8 cellular contexts compared by ENCODE assay signal in the genomic region with DNA sequence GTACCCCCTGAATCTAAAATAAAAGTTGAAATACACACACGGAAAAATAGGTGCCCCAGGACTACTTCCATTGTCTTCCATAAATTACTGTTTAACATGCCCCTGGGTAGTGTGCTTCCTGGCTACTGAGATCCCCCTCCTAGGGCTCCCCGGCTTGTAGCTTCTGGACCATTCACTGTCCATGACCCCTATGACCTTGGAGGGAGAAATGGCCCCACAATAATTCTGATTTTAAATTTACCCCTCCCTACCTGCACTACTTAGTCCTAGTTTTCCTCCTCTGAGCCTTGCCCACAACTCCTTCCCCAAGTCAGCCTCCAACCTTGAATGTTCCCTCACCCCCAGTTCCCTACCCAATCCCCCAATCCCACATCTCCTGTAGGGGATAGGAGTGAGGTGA. TPM values are rescaled to one million over a fixed set of nuclear protein-coding genes. Genes with fewer than 3 reads are reported as not detected.
A peak's percentile ranks its signal among the peaks of the same experiment; 100 is the strongest.
DNase-seq lines count a peak whose midpoint lies in the region; ATAC-seq and TF ChIP-seq lines count a peak whose summit lies in the region.

No MANE protein-coding gene starts in this region.

- H3K9me3 Mint-ChIP-seq in IgD-negative memory B cell: no peaks in the 10 kb centered on the region
- no peaks in the 10 kb centered on the region for H3K9me3 Mint-ChIP-seq in activated T-helper 2 cell treated with anti-CD3 and anti-CD28 coated beads, Interferon-gamma antibody, Interleukin-2, Interleukin-4, amounts not matched to agents 10 μg/mL and 5 μg/mL and 100 μg/mL, durations not matched to agents 14 hours and 24 hours and 36 hours
- no peaks in the 10 kb centered on the region for H3K9me3 Mint-ChIP-seq in stimulated activated memory B cell treated with anti-CD40 and anti-IgM and Interleukin-4, amounts not matched to agents 10 μg/mL and 1 μg/mL and 100 μg/mL, for 72 hours

- H3K27me3 ChIP-seq in left lung: no peaks in the 10 kb centered on the region

- no peaks in the 10 kb centered on the region for H3K36me3 ChIP-seq in left lung

- no peak for TF ChIP-seq CTCF in left lung (IDR thresholded peaks at IDR 0.05)

- peaks cover 54 to 70% of the 10 kb centered on the region in 2 donors for H3K4me1 ChIP-seq in left lung

- peaks cover 2% of the 10 kb centered on the region for H3K27me3 Mint-ChIP-seq in IgD-negative memory B cell
- no peaks in the 10 kb centered on the region for H3K27me3 Mint-ChIP-seq in activated T-helper 2 cell treated with anti-CD3 and anti-CD28 coated beads, Interferon-gamma antibody, Interleukin-2, Interleukin-4, amounts not matched to agents 10 μg/mL and 5 μg/mL and 100 μg/mL, durations not matched to agents 14 hours and 24 hours and 36 hours (ENCODE audit: low read depth)
- no peaks in the 10 kb centered on the region for H3K27me3 Mint-ChIP-seq in stimulated activated memory B cell treated with anti-CD40 and anti-IgM and Interleukin-4, amounts not matched to agents 10 μg/mL and 1 μg/mL and 100 μg/mL, for 72 hours

- peak overlapping the region in 2 of 4 donors; percentile 61 to 65 for H3K4me3 Mint-ChIP-seq in IgD-negative memory B cell
- no peak overlapping the region for H3K4me3 Mint-ChIP-seq in activated T-helper 2 cell treated with anti-CD3 and anti-CD28 coated beads, Interferon-gamma antibody, Interleukin-2, Interleukin-4, amounts not matched to agents 10 μg/mL and 5 μg/mL and 100 μg/mL, durations not matched to agents 14 hours and 24 hours and 36 hours (ENCODE audit: low read depth)
- H3K4me3 Mint-ChIP-seq in stimulated activated memory B cell treated with anti-CD40 and anti-IgM and Interleukin-4, amounts not matched to agents 10 μg/mL and 1 μg/mL and 100 μg/mL, for 72 hours: no peak overlapping the region

- ATAC-seq in left lung: no peak
- ATAC-seq in stimulated activated memory B cell treated with anti-CD40 and anti-IgM and Interleukin-4, amounts not matched to agents 10 μg/mL and 1 μg/mL and 100 μg/mL, for 72 hours: no peak
- ATAC-seq in GM18519 (IDR thresholded peaks at IDR 0.05; ENCODE audit: low FRiP score, unreplicated experiment): no peak

- no peaks in the 10 kb centered on the region for H3K9me3 ChIP-seq in left lung

- peak overlapping the region; percentile 67 to 93 (median 89) for H3K27ac Mint-ChIP-seq in IgD-negative memory B cell
- peak overlapping the region; percentile 77 for H3K27ac Mint-ChIP-seq in activated T-helper 2 cell treated with anti-CD3 and anti-CD28 coated beads, Interferon-gamma antibody, Interleukin-2, Interleukin-4, amounts not matched to agents 10 μg/mL and 5 μg/mL and 100 μg/mL, durations not matched to agents 14 hours and 24 hours and 36 hours
- peak overlapping the region; percentile 61 for H3K27ac Mint-ChIP-seq in stimulated activated memory B cell treated with anti-CD40 and anti-IgM and Interleukin-4, amounts not matched to agents 10 μg/mL and 1 μg/mL and 100 μg/mL, for 72 hours

- no peaks in the 10 kb centered on the region for H3K36me3 Mint-ChIP-seq in IgD-negative memory B cell
- H3K36me3 Mint-ChIP-seq in activated T-helper 2 cell treated with anti-CD3 and anti-CD28 coated beads, Interferon-gamma antibody, Interleukin-2, Interleukin-4, amounts not matched to agents 10 μg/mL and 5 μg/mL and 100 μg/mL, durations not matched to agents 14 hours and 24 hours and 36 hours (ENCODE audit: low read depth): no peaks in the 10 kb centered on the region
- no peaks in the 10 kb centered on the region for H3K36me3 Mint-ChIP-seq in stimulated activated memory B cell treated with anti-CD40 and anti-IgM and Interleukin-4, amounts not matched to agents 10 μg/mL and 1 μg/mL and 100 μg/mL, for 72 hours

- H3K27ac ChIP-seq in left lung: peak overlapping the region; percentile 79 to 92

- intact Hi-C loops in activated T-helper 2 cell treated with anti-CD3 and anti-CD28 coated beads, Interferon-gamma antibody, Interleukin-2, Interleukin-4, amounts not matched to agents 10 μg/mL and 5 μg/mL and 100 μg/mL, durations not matched to agents 14 hours and 24 hours and 36 hours (cut with micrococcal nuclease): loop anchor here (5.0 kb wide), 1 partner anchor 100 kb away; no protein-coding TSS in a partner anchor
- intact Hi-C loops in left lung (cut with DNase I): loop anchor here in 1 of 2 donors (10.0 kb wide), 1 partner anchor 63 kb away; the partner anchor contains the start of gene RAPGEFL1

- H3K4me1 Mint-ChIP-seq in IgD-negative memory B cell: peaks cover 43 to 48% (median 43%) of the 10 kb centered on the region in 3 donors
- H3K4me1 Mint-ChIP-seq in activated T-helper 2 cell treated with anti-CD3 and anti-CD28 coated beads, Interferon-gamma antibody, Interleukin-2, Interleukin-4, amounts not matched to agents 10 μg/mL and 5 μg/mL and 100 μg/mL, durations not matched to agents 14 hours and 24 hours and 36 hours (ENCODE audit: low read depth): peaks cover 49% of the 10 kb centered on the region
- peaks cover 47% of the 10 kb centered on the region for H3K4me1 Mint-ChIP-seq in stimulated activated memory B cell treated with anti-CD40 and anti-IgM and Interleukin-4, amounts not matched to agents 10 μg/mL and 1 μg/mL and 100 μg/mL, for 72 hours

- no peak overlapping the region for H3K4me3 ChIP-seq in left lung

- DNase-seq in activated T-helper 2 cell treated with anti-CD3 and anti-CD28 coated beads, Interferon-gamma antibody, Interleukin-2, Interleukin-4, amounts not matched to agents 10 μg/mL and 5 μg/mL and 100 μg/mL, durations not matched to agents 14 hours and 24 hours and 36 hours (ENCODE audit: low spot score): no peak
- no peak for DNase-seq in left lung
- no peak for DNase-seq in hepatic stellate cell (ENCODE audit: low spot score)
- DNase-seq in HK-2 (ENCODE audit: unreplicated experiment): no peak
- no peak for DNase-seq in Kasumi-1 (lab: John Stamatoyannopoulos, UW)

RNA-seq across cellular contexts. Expression of gene MSL1, which starts 9.6 kb away (rescaled TPM):
- 10.1 TPM for polyA plus RNA-seq in IgD-negative memory B cell
- total RNA-seq in activated T-helper 2 cell treated with anti-CD3 and anti-CD28 coated beads, Interferon-gamma antibody, Interleukin-2, Interleukin-4, amounts not matched to agents 10 μg/mL and 5 μg/mL and 100 μg/mL, durations not matched to agents 14 hours and 24 hours and 36 hours: 87.6 and 95.8 TPM in 2 replicates
- 100 to 1,000 TPM in 1 of 2 donors, 10 to 100 TPM in 1; 84.1 to 112 TPM for total RNA-seq in left lung

RNA-seq across cellular contexts. Expression of gene NR1D1, which starts 11.8 kb away (rescaled TPM):
- polyA plus RNA-seq in IgD-negative memory B cell: 3.6 TPM
- total RNA-seq in activated T-helper 2 cell treated with anti-CD3 and anti-CD28 coated beads, Interferon-gamma antibody, Interleukin-2, Interleukin-4, amounts not matched to agents 10 μg/mL and 5 μg/mL and 100 μg/mL, durations not matched to agents 14 hours and 24 hours and 36 hours: 6.6 and 6.8 TPM in 2 replicates
- total RNA-seq in left lung: 10 to 100 TPM in 1 of 2 donors, 1 to 10 TPM in 1; 6.5 to 11.4 TPM

RNA-seq across cellular contexts. Expression of gene CASC3, which starts 28.1 kb away (rescaled TPM):
- 49.9 TPM for polyA plus RNA-seq in IgD-negative memory B cell
- 118 and 120 TPM in 2 replicates for total RNA-seq in activated T-helper 2 cell treated with anti-CD3 and anti-CD28 coated beads, Interferon-gamma antibody, Interleukin-2, Interleukin-4, amounts not matched to agents 10 μg/mL and 5 μg/mL and 100 μg/mL, durations not matched to agents 14 hours and 24 hours and 36 hours
- total RNA-seq in left lung: 10 to 100 TPM; 63.4 to 98.8 TPM

RNA-seq across cellular contexts. Expression of gene THRA, which starts 49.4 kb away (rescaled TPM):
- polyA plus RNA-seq in IgD-negative memory B cell: 4.6 TPM
- total RNA-seq in activated T-helper 2 cell treated with anti-CD3 and anti-CD28 coated beads, Interferon-gamma antibody, Interleukin-2, Interleukin-4, amounts not matched to agents 10 μg/mL and 5 μg/mL and 100 μg/mL, durations not matched to agents 14 hours and 24 hours and 36 hours: 4.9 and 5.6 TPM in 2 replicates
- total RNA-seq in left lung: 10 to 100 TPM; 37.9 to 45.2 TPM

RNA-seq across cellular contexts. Expression of gene MED24, which starts 58.0 kb away (rescaled TPM):
- 51.9 TPM for polyA plus RNA-seq in IgD-negative memory B cell
- total RNA-seq in activated T-helper 2 cell treated with anti-CD3 and anti-CD28 coated beads, Interferon-gamma antibody, Interleukin-2, Interleukin-4, amounts not matched to agents 10 μg/mL and 5 μg/mL and 100 μg/mL, durations not matched to agents 14 hours and 24 hours and 36 hours: 110 and 116 TPM in 2 replicates
- 10 to 100 TPM; 72.0 to 75.2 TPM for total RNA-seq in left lung
